Comparison of ENCODE assay signal across 8 cellular contexts in the genomic region with DNA sequence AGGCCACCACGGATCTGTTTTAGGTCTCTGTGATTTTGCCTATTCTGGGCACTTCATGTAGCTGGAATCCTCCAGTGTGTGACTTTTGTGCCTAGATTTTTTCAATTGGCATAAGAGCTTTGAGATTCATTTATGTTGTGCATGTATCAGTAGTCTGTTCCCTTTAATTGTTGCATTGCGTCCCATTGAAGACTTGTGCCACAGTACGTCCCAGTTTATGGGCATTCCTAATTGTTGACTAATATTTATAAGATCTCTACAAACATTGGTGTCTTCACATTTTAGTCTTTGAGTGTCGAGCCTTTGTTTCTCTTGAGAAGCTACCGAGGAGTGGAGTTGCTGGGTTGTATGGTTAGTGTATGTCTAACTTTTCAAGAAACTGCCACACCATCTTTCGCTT. TPM values are rescaled to one million over a fixed set of nuclear protein-coding genes. Genes with fewer than 3 reads are reported as not detected.
DNase-seq lines count a peak whose midpoint lies in the region; ATAC-seq lines count a peak whose summit lies in the region.

No MANE protein-coding gene starts in this region.

- H3K9me3 Mint-ChIP-seq in activated T-helper 1 cell treated with anti-CD3 and anti-CD28 coated beads, Interleukin-12 subunit alpha, Interleukin-12 subunit beta, Interleukin-2, Interleukin-4 antibody, amounts not matched to agents 30 ng/mL and 10 ng/mL and 1 ng/mL, durations not matched to agents 14 hours and 24 hours and 36 hours: no peaks in the 10 kb centered on the region

- no peak overlapping the region for H3K27ac Mint-ChIP-seq in activated T-helper 1 cell treated with anti-CD3 and anti-CD28 coated beads, Interleukin-12 subunit alpha, Interleukin-12 subunit beta, Interleukin-2, Interleukin-4 antibody, amounts not matched to agents 30 ng/mL and 10 ng/mL and 1 ng/mL, durations not matched to agents 14 hours and 24 hours and 36 hours

- DNase-seq in right cardiac atrium (no peak), Right ventricle myocardium inferior (ENCODE audit: missing footprints) (no peak), NCI-H524 treated with DMSO at 0.1 percent for 48 hours (lab: John Stamatoyannopoulos, UW) (no peak), AG08396 (ENCODE audit: low spot score) (no peak), NCI-H748 treated with DMSO at 0.1 percent for 48 hours (lab: John Stamatoyannopoulos, UW) (no peak)
- DNase-seq in activated T-helper 1 cell treated with anti-CD3 and anti-CD28 coated beads, Interleukin-12 subunit alpha, Interleukin-12 subunit beta, Interleukin-2, Interleukin-4 antibody, amounts not matched to agents 30 ng/mL and 10 ng/mL and 1 ng/mL, durations not matched to agents 14 hours and 24 hours and 36 hours (ENCODE audit: low spot score): no peak
- DNase-seq in stimulated activated CD4-positive, alpha-beta T cell treated with anti-CD3 and anti-CD28 coated beads, Interleukin-4, amount 100 ng/mL, for 24 hours: no peak

- no peaks in the 10 kb centered on the region for H3K36me3 ChIP-seq in muscle layer of colon (ENCODE audit: insufficient read depth, low read length)

- peak overlapping the region; percentile 59 for H3K4me3 Mint-ChIP-seq in activated T-helper 1 cell treated with anti-CD3 and anti-CD28 coated beads, Interleukin-12 subunit alpha, Interleukin-12 subunit beta, Interleukin-2, Interleukin-4 antibody, amounts not matched to agents 30 ng/mL and 10 ng/mL and 1 ng/mL, durations not matched to agents 14 hours and 24 hours and 36 hours

- peaks cover 3% of the 10 kb centered on the region for H3K4me1 ChIP-seq in right cardiac atrium (ENCODE audit: control insufficient read depth, insufficient read depth, low read length)
- peaks cover 28% of the 10 kb centered on the region for H3K4me1 ChIP-seq in muscle layer of colon (ENCODE audit: insufficient read depth, low read length)

- H3K27ac ChIP-seq in right cardiac atrium (ENCODE audit: low read length) (no peak overlapping the region), muscle layer of colon (ENCODE audit: low read depth, low read length) (no peak overlapping the region)

- H3K27me3 ChIP-seq in right cardiac atrium (ENCODE audit: control insufficient read depth, insufficient read depth) (no peaks in the 10 kb centered on the region), muscle layer of colon (ENCODE audit: control insufficient read depth in 1 of 2, insufficient read depth in 2 of 2, low read length in 2 of 2) (no peaks in the 10 kb centered on the region)

- WGBS in right cardiac atrium: 61% methylated on average over 6 of the region's 6 CpGs

- H3K4me1 Mint-ChIP-seq in activated T-helper 1 cell treated with anti-CD3 and anti-CD28 coated beads, Interleukin-12 subunit alpha, Interleukin-12 subunit beta, Interleukin-2, Interleukin-4 antibody, amounts not matched to agents 30 ng/mL and 10 ng/mL and 1 ng/mL, durations not matched to agents 14 hours and 24 hours and 36 hours (ENCODE audit: low read depth): peaks cover 7% of the 10 kb centered on the region

- no peaks in the 10 kb centered on the region for H3K36me3 Mint-ChIP-seq in activated T-helper 1 cell treated with anti-CD3 and anti-CD28 coated beads, Interleukin-12 subunit alpha, Interleukin-12 subunit beta, Interleukin-2, Interleukin-4 antibody, amounts not matched to agents 30 ng/mL and 10 ng/mL and 1 ng/mL, durations not matched to agents 14 hours and 24 hours and 36 hours (ENCODE audit: low read depth)

- ATAC-seq in right cardiac atrium (no peak), Right ventricle myocardium inferior (no peak)

- intact Hi-C loops in right cardiac atrium (cut with DNase I): no loop called here
- intact Hi-C loops in Right ventricle myocardium inferior (cut with DNase I): loop anchor here (5.0 kb wide), 1 partner anchor 34 kb away; a partner anchor contains a TSS
- intact Hi-C loops in activated T-helper 1 cell treated with anti-CD3 and anti-CD28 coated beads, Interleukin-12 subunit alpha, Interleukin-12 subunit beta, Interleukin-2, Interleukin-4 antibody, amounts not matched to agents 30 ng/mL and 10 ng/mL and 1 ng/mL, durations not matched to agents 14 hours and 24 hours and 36 hours (cut with micrococcal nuclease): loop anchor here (1.0 to 5.0 kb wide), 3 partner anchors 34 to 111 kb away; a partner anchor contains a TSS

- H3K9ac ChIP-seq in muscle layer of colon (ENCODE audit: low read length): no peak overlapping the region

- peaks cover 9% of the 10 kb centered on the region for H3K27me3 Mint-ChIP-seq in activated T-helper 1 cell treated with anti-CD3 and anti-CD28 coated beads, Interleukin-12 subunit alpha, Interleukin-12 subunit beta, Interleukin-2, Interleukin-4 antibody, amounts not matched to agents 30 ng/mL and 10 ng/mL and 1 ng/mL, durations not matched to agents 14 hours and 24 hours and 36 hours (ENCODE audit: insufficient read depth)

- H3K9me3 ChIP-seq in right cardiac atrium (ENCODE audit: control insufficient read depth, low read length) (no peaks in the 10 kb centered on the region), muscle layer of colon (ENCODE audit: low read length) (no peaks in the 10 kb centered on the region)

- H3K4me3 ChIP-seq in right cardiac atrium (ENCODE audit: low read length) (peak overlapping the region; percentile 97), muscle layer of colon (ENCODE audit: low read depth in 1 of 2, low read length in 2 of 2) (peak overlapping the region; percentile 26 to 29)

RNA-seq across cellular contexts. Expression of a gene that starts 0.7 kb away (rescaled TPM):
- total RNA-seq in right cardiac atrium: 10 to 100 TPM; 33.0 to 37.9 (median 35.2) TPM
- polyA plus RNA-seq in right cardiac atrium: 29.4 TPM
- total RNA-seq in Right ventricle myocardium inferior: 60.3 TPM
- 6.2 and 6.9 TPM in 2 replicates for total RNA-seq in activated T-helper 1 cell treated with anti-CD3 and anti-CD28 coated beads, Interleukin-12 subunit alpha, Interleukin-12 subunit beta, Interleukin-2, Interleukin-4 antibody, amounts not matched to agents 30 ng/mL and 10 ng/mL and 1 ng/mL, durations not matched to agents 14 hours and 24 hours and 36 hours

RNA-seq across cellular contexts. Expression of a gene that starts 33.9 kb away (rescaled TPM):
- total RNA-seq in right cardiac atrium (10 to 100 TPM in 1 of 4 donors, 1 to 10 TPM in 3; 4.8 to 10.8 (median 8.5) TPM), Right ventricle myocardium inferior (8.4 TPM)
- polyA plus RNA-seq in right cardiac atrium: 5.9 TPM
- 39.2 and 41.2 TPM in 2 replicates for total RNA-seq in activated T-helper 1 cell treated with anti-CD3 and anti-CD28 coated beads, Interleukin-12 subunit alpha, Interleukin-12 subunit beta, Interleukin-2, Interleukin-4 antibody, amounts not matched to agents 30 ng/mL and 10 ng/mL and 1 ng/mL, durations not matched to agents 14 hours and 24 hours and 36 hours

RNA-seq across cellular contexts. Expression of a gene that starts 34.4 kb away (rescaled TPM):
- 10 to 100 TPM; 19.1 to 23.2 (median 19.8) TPM for total RNA-seq in right cardiac atrium
- polyA plus RNA-seq in right cardiac atrium: 8.8 TPM
- total RNA-seq in Right ventricle myocardium inferior: 18.6 TPM
- 55.2 and 60.9 TPM in 2 replicates for total RNA-seq in activated T-helper 1 cell treated with anti-CD3 and anti-CD28 coated beads, Interleukin-12 subunit alpha, Interleukin-12 subunit beta, Interleukin-2, Interleukin-4 antibody, amounts not matched to agents 30 ng/mL and 10 ng/mL and 1 ng/mL, durations not matched to agents 14 hours and 24 hours and 36 hours

RNA-seq across cellular contexts. Expression of a gene that starts 54.0 kb away (rescaled TPM):
- total RNA-seq in right cardiac atrium: under 1 TPM; 0.51 to 0.79 (median 0.64) TPM
- polyA plus RNA-seq in right cardiac atrium: 0.34 TPM
- total RNA-seq in Right ventricle myocardium inferior: 0.41 TPM
- 6.7 and 7.8 TPM in 2 replicates for total RNA-seq in activated T-helper 1 cell treated with anti-CD3 and anti-CD28 coated beads, Interleukin-12 subunit alpha, Interleukin-12 subunit beta, Interleukin-2, Interleukin-4 antibody, amounts not matched to agents 30 ng/mL and 10 ng/mL and 1 ng/mL, durations not matched to agents 14 hours and 24 hours and 36 hours

Comparison
In these comparisons a context has a peak if more than half of its experiments do, and no peak if none do; other contexts are left out.
1. intact Hi-C loops: an anchor here in Right ventricle myocardium inferior (5.0 kb wide) and activated T-helper 1 cell treated with anti-CD3 and anti-CD28 coated beads, Interleukin-12 subunit alpha, Interleukin-12 subunit beta, Interleukin-2, Interleukin-4 antibody, amounts not matched to agents 30 ng/mL and 10 ng/mL and 1 ng/mL, durations not matched to agents 14 hours and 24 hours and 36 hours (1.0 to 5.0 kb wide); none called in right cardiac atrium.